15 cellular contexts compared by ENCODE assay signal in the genomic region with DNA sequence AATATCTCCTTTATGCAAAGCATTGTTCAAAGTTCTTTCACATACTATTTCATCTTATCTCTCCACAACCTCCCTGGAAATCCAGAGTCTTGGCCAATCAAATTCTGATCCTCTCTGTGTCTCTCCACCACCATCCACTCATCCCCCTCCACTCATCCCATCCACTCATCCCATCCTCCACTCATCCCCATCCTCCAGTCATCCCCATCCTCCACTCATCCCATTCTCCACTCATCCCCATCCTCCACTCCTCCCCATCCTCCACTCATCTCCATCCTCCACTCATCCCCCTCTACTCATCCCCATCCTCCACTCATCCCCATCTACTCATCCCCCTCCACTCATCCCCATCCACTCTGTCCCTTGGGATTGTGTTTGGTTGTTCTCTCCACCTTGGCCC.
DNase-seq lines count a peak whose midpoint lies in the region; ATAC-seq and FAIRE-seq lines count a peak whose summit lies in the region.
"Had no signal": no experiment of that assay in that cellular context is flagged by ENCODE, and none has a peak within 500 bp of the region (broad histone marks: within the 10 kb centered on the region; RNA-seq: fewer than 3 reads in every experiment).

No MANE protein-coding gene starts in this region.

- H3K27me3 Mint-ChIP-seq in activated CD4-positive, alpha-beta T cell treated with anti-CD3 and anti-CD28 coated beads for 36 hours = no peaks in the 10 kb centered on the region
- H3K27me3 Mint-ChIP-seq in activated naive CD8-positive, alpha-beta T cell treated with anti-CD3 and anti-CD28 coated beads, Interleukin-2, amount 50 U/mL, for 24 hours = no peaks in the 10 kb centered on the region

- no peak for DNase-seq in activated CD4-positive, alpha-beta T cell treated with anti-CD3 and anti-CD28 coated beads for 36 hours
- no peak for DNase-seq in activated CD4-positive, alpha-beta T cell treated with anti-CD3 and anti-CD28 coated beads, Interleukin-2, amount 50 U/mL, for 48 hours
- DNase-seq in GM19239 (ENCODE audit: insufficient read length, low spot score) = no peak
- no peak for DNase-seq in activated naive CD8-positive, alpha-beta T cell treated with anti-CD3 and anti-CD28 coated beads, Interleukin-2, amount 50 U/mL, for 24 hours
- DNase-seq in sciatic nerve (ENCODE audit: low spot score) = no peak
- DNase-seq in NCI-H1092 (lab: John Stamatoyannopoulos, UW) = no peak
- DNase-seq in Kasumi-1 (lab: John Stamatoyannopoulos, UW) = no peak
- DNase-seq: Calu3, cortex of kidney, GOT3, SIG-M5, trophoblast cell had no signal

- intact Hi-C loops in activated CD4-positive, alpha-beta T cell treated with anti-CD3 and anti-CD28 coated beads for 36 hours (cut with DNase I, micrococcal nuclease) = loop anchor here in 1 of 2 experiments (5.0 kb wide), 1 partner anchor 696 kb away; a partner anchor contains a TSS
- intact Hi-C loops in sciatic nerve (cut with DNase I) = no loop called here

- peaks cover 92% of the 10 kb centered on the region for H3K4me1 Mint-ChIP-seq in activated CD4-positive, alpha-beta T cell treated with anti-CD3 and anti-CD28 coated beads for 36 hours
- peaks cover 98% of the 10 kb centered on the region for H3K4me1 Mint-ChIP-seq in activated naive CD8-positive, alpha-beta T cell treated with anti-CD3 and anti-CD28 coated beads, Interleukin-2, amount 50 U/mL, for 24 hours
- H3K4me1 Mint-ChIP-seq: nephron had no signal

- H3K36me3 Mint-ChIP-seq in activated CD4-positive, alpha-beta T cell treated with anti-CD3 and anti-CD28 coated beads for 36 hours (ENCODE audit: low read depth) = peaks cover 54% of the 10 kb centered on the region
- H3K36me3 Mint-ChIP-seq in activated naive CD8-positive, alpha-beta T cell treated with anti-CD3 and anti-CD28 coated beads, Interleukin-2, amount 50 U/mL, for 24 hours (ENCODE audit: low read depth) = peaks cover 45% of the 10 kb centered on the region

- ATAC-seq in activated CD4-positive, alpha-beta T cell treated with anti-CD3 and anti-CD28 coated beads for 36 hours = no peak
- no peak for ATAC-seq in activated naive CD8-positive, alpha-beta T cell treated with anti-CD3 and anti-CD28 coated beads, Interleukin-2, amount 50 U/mL, for 24 hours
- peak; percentile 65 for ATAC-seq in sciatic nerve
- ATAC-seq in HG02884 (IDR thresholded peaks at IDR 0.05; ENCODE audit: unreplicated experiment) = no peak

- H3K27ac Mint-ChIP-seq in activated CD4-positive, alpha-beta T cell treated with anti-CD3 and anti-CD28 coated beads for 36 hours = peak overlapping the region; percentile 71
- H3K27ac Mint-ChIP-seq in activated naive CD8-positive, alpha-beta T cell treated with anti-CD3 and anti-CD28 coated beads, Interleukin-2, amount 50 U/mL, for 24 hours = peak overlapping the region; percentile 99
- H3K27ac Mint-ChIP-seq: nephron had no signal

- CTCF ChIA-PET in activated CD4-positive, alpha-beta T cell treated with anti-CD3 and anti-CD28 coated beads for 36 hours (lab: Charles Lee) = interaction anchor here (0.7 kb wide), 1 partner anchor 22 kb away, joined by 3 read pairs; no protein-coding TSS in a partner anchor

- FAIRE-seq in GM19239 (lab: Jason Lieb, UNC) = peak; percentile 73
- FAIRE-seq: A204.1 had no signal

- H3K9me3 Mint-ChIP-seq in activated CD4-positive, alpha-beta T cell treated with anti-CD3 and anti-CD28 coated beads for 36 hours (ENCODE audit: low read depth) = peaks cover 14% of the 10 kb centered on the region
- H3K9me3 Mint-ChIP-seq in activated naive CD8-positive, alpha-beta T cell treated with anti-CD3 and anti-CD28 coated beads, Interleukin-2, amount 50 U/mL, for 24 hours = peaks cover 15% of the 10 kb centered on the region

- POLR2A ChIA-PET in activated CD4-positive, alpha-beta T cell treated with anti-CD3 and anti-CD28 coated beads for 36 hours (lab: Charles Lee) = no interaction called here

- H3K4me3 Mint-ChIP-seq in activated CD4-positive, alpha-beta T cell treated with anti-CD3 and anti-CD28 coated beads for 36 hours = no peak overlapping the region
- peak overlapping the region; percentile 73 for H3K4me3 Mint-ChIP-seq in activated naive CD8-positive, alpha-beta T cell treated with anti-CD3 and anti-CD28 coated beads, Interleukin-2, amount 50 U/mL, for 24 hours
- H3K4me3 Mint-ChIP-seq: nephron had no signal
